ENCODE assay signal across 8 cellular contexts in genomic region chr4:169619518-169619957, GRCh38. TPM values are rescaled to one million over a fixed set of nuclear protein-coding genes. Genes with fewer than 3 reads are reported as not detected.
DNase-seq lines count a peak whose midpoint lies in the region; ATAC-seq and TF ChIP-seq lines count a peak whose summit lies in the region.

No MANE protein-coding gene starts in this region.

- WGBS in ovary, 3 donors: 0 to 1% (median 1%) methylated on average over 12 of the region's 12 CpGs

- H3K36me3 ChIP-seq in HUES6 (ENCODE audit: control insufficient read depth, insufficient read depth, low read length) (no peaks in the 10 kb centered on the region), SJCRH30 (no peaks in the 10 kb centered on the region), cardiac muscle cell (no peaks in the 10 kb centered on the region), ovary (no peaks in the 10 kb centered on the region)

- H3K27ac ChIP-seq in HUES6 (ENCODE audit: low read depth, low read length) (no peak overlapping the region; the same call in 1 of the 2 replicates), SJCRH30 (peak overlapping the region; percentile 54; the same call in 1 of the 2 replicates), cardiac muscle cell (peak overlapping the region; percentile 96), ovary (peak overlapping the region; percentile 76 to 87)

- ATAC-seq in GM21529 (IDR thresholded peaks at IDR 0.05; ENCODE audit: unreplicated experiment): peak; percentile 39
- ATAC-seq in activated naive CD4-positive, alpha-beta T cell treated with anti-CD3 and anti-CD28 coated beads, Interleukin-2, amount 50 U/mL, for 72 hours: peak in 1 of 2 donors; percentile 13

- peaks cover 7 to 13% of the 10 kb centered on the region in 2 donors for H3K36me3 Mint-ChIP-seq in activated naive CD4-positive, alpha-beta T cell treated with anti-CD3 and anti-CD28 coated beads, Interleukin-2, amount 50 U/mL, for 72 hours

- no peaks in the 10 kb centered on the region for H3K9me3 Mint-ChIP-seq in activated naive CD4-positive, alpha-beta T cell treated with anti-CD3 and anti-CD28 coated beads, Interleukin-2, amount 50 U/mL, for 72 hours

- no peak for TF ChIP-seq POLR2A in ovary (IDR thresholded peaks at IDR 0.05)

- TF ChIP-seq EP300 in ovary (IDR thresholded peaks at IDR 0.05): no peak

- H3K4me1 ChIP-seq in HUES6 (ENCODE audit: control insufficient read depth, insufficient read depth, low read length): peaks cover 7% of the 10 kb centered on the region; the same call in 1 of the 2 replicates
- H3K4me1 ChIP-seq in SJCRH30: no peaks in the 10 kb centered on the region
- peaks cover 9% of the 10 kb centered on the region for H3K4me1 ChIP-seq in cardiac muscle cell (ENCODE audit: low read depth)
- H3K4me1 ChIP-seq in ovary (ENCODE audit: insufficient read depth): peaks cover 2% of the 10 kb centered on the region

- H3K4me3 ChIP-seq in HUES6 (ENCODE audit: low read depth, low read length): peak overlapping the region; percentile 85
- H3K4me3 ChIP-seq in SJCRH30: peak overlapping the region; percentile 83
- peak overlapping the region; percentile 75 for H3K4me3 ChIP-seq in cardiac muscle cell
- peak overlapping the region; percentile 85 for H3K4me3 ChIP-seq in ovary

- H3K27me3 ChIP-seq in HUES6 (ENCODE audit: control insufficient read depth, insufficient read depth, low read length) (no peaks in the 10 kb centered on the region), SJCRH30 (no peaks in the 10 kb centered on the region), cardiac muscle cell (no peaks in the 10 kb centered on the region), ovary (no peaks in the 10 kb centered on the region)

- H3K9me3 ChIP-seq in HUES6 (ENCODE audit: control insufficient read depth, insufficient read depth, low read depth, low read length) (no peaks in the 10 kb centered on the region), SJCRH30 (replicated peaks) (no peaks in the 10 kb centered on the region), cardiac muscle cell (ENCODE audit: low read depth) (no peaks in the 10 kb centered on the region), ovary (no peaks in the 10 kb centered on the region)

- DNase-seq in ELF-1 (ENCODE audit: low read depth, low spot score) (peak; percentile 30), SJCRH30 (peak; percentile 12 to 39), cardiac muscle cell (ENCODE audit: low read depth in 1 of 2, low spot score in 1 of 2) (peak; percentile 56 to 65), ovary (peak in 3 of 5 donors; percentile 17 to 39 (median 30)), OCI-M2 (lab: John Stamatoyannopoulos, UW; ENCODE audit: unreplicated experiment) (no peak)
- peak in 1 of 2 donors; percentile 33 for DNase-seq in activated naive CD4-positive, alpha-beta T cell treated with anti-CD3 and anti-CD28 coated beads, Interleukin-2, amount 50 U/mL, for 72 hours (ENCODE audit: low spot score in 2 of 2)

- TF ChIP-seq CTCF in cardiac muscle cell (IDR thresholded peaks at IDR 0.05; ENCODE audit: low read depth, low read length) (peak; percentile 56), ovary (IDR thresholded peaks at IDR 0.05) (peak in 2 of 3 donors; percentile 45 to 47)

- peak overlapping the region; percentile 96 to 99 for H3K27ac Mint-ChIP-seq in activated naive CD4-positive, alpha-beta T cell treated with anti-CD3 and anti-CD28 coated beads, Interleukin-2, amount 50 U/mL, for 72 hours

- H3K9ac ChIP-seq in HUES6 (ENCODE audit: low read length): peak overlapping the region; percentile 72

- intact Hi-C loops in ovary (cut with DNase I): loop anchor here in 1 of 4 donors (5.0 kb wide), 1 partner anchor 38 kb away; no protein-coding TSS in a partner anchor

RNA-seq across cellular contexts. Expression of gene CLCN3, which starts 0.8 kb away (rescaled TPM):
- total RNA-seq in SJCRH30 (2014; rRNA removed; shearing (Covaris generic)): 24.9 and 27.1 TPM in 2 replicates
- total RNA-seq in activated naive CD4-positive, alpha-beta T cell treated with anti-CD3 and anti-CD28 coated beads, Interleukin-2, amount 50 U/mL, for 72 hours: 10 to 100 TPM; 22.0 to 23.9 TPM
- total RNA-seq in cardiac muscle cell: 34.8 and 48.7 TPM in 2 replicates
- 22.4 and 24.4 TPM in 2 replicates for polyA plus RNA-seq in cardiac muscle cell
- total RNA-seq in ovary: 10 to 100 TPM; 18.8 to 38.5 (median 29.6) TPM
- polyA plus RNA-seq in ovary: 10 to 100 TPM; 11.8 to 35.3 TPM

RNA-seq across cellular contexts. Expression of gene NEK1, which starts 7.2 kb away (rescaled TPM):
- total RNA-seq in SJCRH30 (2014; rRNA removed; shearing (Covaris generic)): 6.8 and 8.2 TPM in 2 replicates
- 10 to 100 TPM in 1 of 2 donors, 1 to 10 TPM in 1; 9.1 to 13.7 TPM for total RNA-seq in activated naive CD4-positive, alpha-beta T cell treated with anti-CD3 and anti-CD28 coated beads, Interleukin-2, amount 50 U/mL, for 72 hours
- total RNA-seq in cardiac muscle cell (5.1 and 11.3 TPM in 2 replicates), ovary (10 to 100 TPM; 20.3 to 29.5 (median 23.9) TPM)
- polyA plus RNA-seq in cardiac muscle cell (17.0 and 27.1 TPM in 2 replicates), ovary (1 to 10 TPM; 8.7 to 9.8 TPM)
